Comparison of ENCODE assay signal across 9 cellular contexts in genomic region chr6:150987371-150987828, GRCh38.
DNase-seq lines count a peak whose midpoint lies in the region; ATAC-seq and TF ChIP-seq lines count a peak whose summit lies in the region.
"Had no signal": no experiment of that assay in that cellular context is flagged by ENCODE, and none has a peak within 500 bp of the region (broad histone marks: within the 10 kb centered on the region; RNA-seq: fewer than 3 reads in every experiment).

No MANE protein-coding gene starts in this region.

- TF ChIP-seq POLR2A in prostate gland (IDR thresholded peaks at IDR 0.05), result no peak

- ATAC-seq in GM18517 (IDR thresholded peaks at IDR 0.05; ENCODE audit: unreplicated experiment) (peak; percentile 91), GM21723 (IDR thresholded peaks at IDR 0.05; ENCODE audit: unreplicated experiment) (peak; percentile 93)

- H3K4me3 ChIP-seq in prostate gland, result no peak overlapping the region

- POLR2A ChIA-PET in RWPE1 (lab: Yijun Ruan, JAX; ENCODE audit: low non-redundant PET), result no interaction called here

- H3K4me1 ChIP-seq in prostate gland (replicated peaks), result no peaks in the 10 kb centered on the region

- H3K9me3 ChIP-seq in prostate gland, result no peaks in the 10 kb centered on the region

- WGBS in prostate gland, result 94% methylated on average over 7 of the region's 7 CpGs

- intact Hi-C loops in prostate gland (cut with DNase I), result no loop called here

- DNase-seq in T-helper 2 cell, result peak in 3 of 5 experiments; percentile 3 to 92 (median 4)
- peak; percentile 67 for DNase-seq in iris pigment epithelial cell (ENCODE audit: low read depth)
- no peak for DNase-seq in prostate gland (ENCODE audit: low spot score)
- DNase-seq in hippocampal formation (lab: John Stamatoyannopoulos, UW), result no peak
- DNase-seq in RWPE1 (ENCODE audit: low spot score), result no peak
- DNase-seq in UCSD-AML1 (lab: John Stamatoyannopoulos, UW; ENCODE audit: unreplicated experiment), result no peak
- DNase-seq: naive B cell had no signal

- TF ChIP-seq CTCF in prostate gland (IDR thresholded peaks at IDR 0.05), result no peak
- no peak for TF ChIP-seq CTCF in RWPE1 (conservative IDR thresholded peaks at IDR 0.05; ENCODE audit: low read depth)

- no peaks in the 10 kb centered on the region for H3K27me3 ChIP-seq in prostate gland (replicated peaks; ENCODE audit: insufficient read depth)

- CTCF ChIA-PET in RWPE1 (lab: Yijun Ruan, JAX), result no interaction called here

- H3K27ac ChIP-seq in prostate gland, result no peak overlapping the region
- H3K27ac ChIP-seq in RWPE1, result no peak overlapping the region

- H3K36me3 ChIP-seq in prostate gland, result no peaks in the 10 kb centered on the region

Comparison
In these comparisons a context has a peak if more than half of its experiments do, and no peak if none do; other contexts are left out.
1. DNase-seq: peak in T-helper 2 cell (3 of 5) and iris pigment epithelial cell (single experiment); none in prostate gland (single experiment), hippocampal formation (0 of 2), RWPE1 (single experiment) and UCSD-AML1 (single experiment).